ENCODE assay signal across 14 cellular contexts in the genomic region with DNA sequence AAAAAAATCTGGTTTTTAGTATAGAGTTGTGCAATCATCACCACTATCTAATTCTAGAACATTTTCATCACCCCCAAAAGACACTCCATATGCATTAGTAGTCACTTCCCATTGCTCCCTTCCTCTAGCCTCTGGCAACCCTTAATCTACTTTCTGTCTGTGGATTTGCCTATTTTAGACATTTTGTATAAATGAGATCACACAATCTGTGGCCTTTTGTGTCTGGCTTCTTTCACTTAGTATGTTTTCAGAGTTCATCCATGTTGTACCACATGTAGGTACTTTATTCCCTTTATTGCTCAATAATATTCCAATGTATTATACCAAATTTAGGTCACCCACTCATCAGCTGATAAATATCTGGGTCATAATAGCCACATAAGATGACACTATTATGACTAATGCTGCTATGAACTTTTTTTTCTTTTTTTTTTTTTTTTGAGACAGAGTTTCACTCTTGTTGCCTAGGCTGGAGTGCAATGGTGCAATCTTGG.
A peak's percentile ranks its signal among the peaks of the same experiment; 100 is the strongest.
DNase-seq lines count a peak whose midpoint lies in the region; ATAC-seq and TF ChIP-seq lines count a peak whose summit lies in the region.
"Had no signal": no experiment of that assay in that cellular context is flagged by ENCODE, and none has a peak within 500 bp of the region (broad histone marks: within the 10 kb centered on the region; RNA-seq: fewer than 3 reads in every experiment).

No MANE protein-coding gene starts in this region.

- H3K4me3 ChIP-seq in RWPE2 (ENCODE audit: severe bottlenecking) = no peak overlapping the region
- H3K4me3 ChIP-seq: esophagus squamous epithelium, right lobe of liver, transverse colon had no signal

- peak overlapping the region; percentile 43 for H3K27ac ChIP-seq in RWPE2 (ENCODE audit: poor library complexity, severe bottlenecking)
- H3K27ac ChIP-seq: esophagus squamous epithelium, right lobe of liver, transverse colon had no signal

- no peak overlapping the region for H3K4me3 Mint-ChIP-seq in activated T-cell treated with anti-CD3 and anti-CD28 coated beads, Interleukin-2, amount 50 U/mL, for 24 hours
- peak overlapping the region; percentile 38 for H3K4me3 Mint-ChIP-seq in stimulated activated naive CD8-positive, alpha-beta T cell treated with anti-CD3 and anti-CD28 coated beads, Interleukin-15, Interleukin-2, amounts not matched to agents 100 ng/mL and 50 ng/mL, for 24 hours
- H3K4me3 Mint-ChIP-seq: naive B cell had no signal

- H3K27me3 Mint-ChIP-seq in activated T-cell treated with anti-CD3 and anti-CD28 coated beads, Interleukin-2, amount 50 U/mL, for 24 hours = no peaks in the 10 kb centered on the region
- H3K27me3 Mint-ChIP-seq in stimulated activated naive CD8-positive, alpha-beta T cell treated with anti-CD3 and anti-CD28 coated beads, Interleukin-15, Interleukin-2, amounts not matched to agents 100 ng/mL and 50 ng/mL, for 24 hours = no peaks in the 10 kb centered on the region
- H3K27me3 Mint-ChIP-seq: naive B cell had no signal

- H3K27ac Mint-ChIP-seq in activated T-cell treated with anti-CD3 and anti-CD28 coated beads, Interleukin-2, amount 50 U/mL, for 24 hours = peak overlapping the region; percentile 89
- peak overlapping the region; percentile 93 for H3K27ac Mint-ChIP-seq in stimulated activated naive CD8-positive, alpha-beta T cell treated with anti-CD3 and anti-CD28 coated beads, Interleukin-15, Interleukin-2, amounts not matched to agents 100 ng/mL and 50 ng/mL, for 24 hours

- peaks cover 47% of the 10 kb centered on the region for H3K36me3 Mint-ChIP-seq in activated T-cell treated with anti-CD3 and anti-CD28 coated beads, Interleukin-2, amount 50 U/mL, for 24 hours (ENCODE audit: low read depth)
- H3K36me3 Mint-ChIP-seq in stimulated activated naive CD8-positive, alpha-beta T cell treated with anti-CD3 and anti-CD28 coated beads, Interleukin-15, Interleukin-2, amounts not matched to agents 100 ng/mL and 50 ng/mL, for 24 hours (ENCODE audit: low read depth) = peaks cover 47% of the 10 kb centered on the region

- H3K9me3 ChIP-seq in RWPE2 (ENCODE audit: severe bottlenecking) = no peaks in the 10 kb centered on the region
- H3K9me3 ChIP-seq: esophagus squamous epithelium, right lobe of liver, transverse colon had no signal

- peaks cover 30% of the 10 kb centered on the region for H3K4me1 Mint-ChIP-seq in activated T-cell treated with anti-CD3 and anti-CD28 coated beads, Interleukin-2, amount 50 U/mL, for 24 hours (ENCODE audit: low read depth)
- H3K4me1 Mint-ChIP-seq in stimulated activated naive CD8-positive, alpha-beta T cell treated with anti-CD3 and anti-CD28 coated beads, Interleukin-15, Interleukin-2, amounts not matched to agents 100 ng/mL and 50 ng/mL, for 24 hours (ENCODE audit: low read depth) = peaks cover 29% of the 10 kb centered on the region

- no peaks in the 10 kb centered on the region for H3K9me3 Mint-ChIP-seq in activated T-cell treated with anti-CD3 and anti-CD28 coated beads, Interleukin-2, amount 50 U/mL, for 24 hours
- no peaks in the 10 kb centered on the region for H3K9me3 Mint-ChIP-seq in stimulated activated naive CD8-positive, alpha-beta T cell treated with anti-CD3 and anti-CD28 coated beads, Interleukin-15, Interleukin-2, amounts not matched to agents 100 ng/mL and 50 ng/mL, for 24 hours
- H3K9me3 Mint-ChIP-seq: naive B cell had no signal

- no peak for TF ChIP-seq CTCF in RWPE2 (IDR thresholded peaks at IDR 0.05; ENCODE audit: poor library complexity, severe bottlenecking)

- ATAC-seq in RWPE2 (ENCODE audit: low read depth) (0 out of 3 replicates have a peak, but pooled peaks have one; percentile 31), esophagus mucosa (peak; percentile 38), GM21390 (IDR thresholded peaks at IDR 0.05; ENCODE audit: unreplicated experiment) (no peak)

- no peaks in the 10 kb centered on the region for H3K27me3 ChIP-seq in RWPE2 (ENCODE audit: insufficient read depth, poor library complexity, severe bottlenecking)
- H3K27me3 ChIP-seq: esophagus squamous epithelium, right lobe of liver, transverse colon had no signal

- H3K36me3 ChIP-seq in RWPE2 (ENCODE audit: low read depth) = peaks cover 18% of the 10 kb centered on the region
- H3K36me3 ChIP-seq: transverse colon had no signal

- DNase-seq in activated T-cell treated with anti-CD3 and anti-CD28 coated beads, Interleukin-2, amount 50 U/mL, for 24 hours = no peak
- DNase-seq in activated T-cell treated with anti-CD3 and anti-CD28 coated beads for 4 hours = no peak
- DNase-seq in RWPE2 (ENCODE audit: low spot score) = no peak
- DNase-seq in pons (ENCODE audit: low spot score) = no peak
- DNase-seq in OCI-M2 (lab: John Stamatoyannopoulos, UW; ENCODE audit: unreplicated experiment) = no peak
- DNase-seq: ACHN, esophagus squamous epithelium, Karpas-422, naive B cell, right lobe of liver, transverse colon had no signal

- peaks cover 13% of the 10 kb centered on the region for H3K4me1 ChIP-seq in RWPE2 (ENCODE audit: insufficient read depth, poor library complexity, severe bottlenecking)
- H3K4me1 ChIP-seq: right lobe of liver, transverse colon had no signal
